2 cellular contexts compared by ENCODE assay signal in genomic region chr4:105944535-105944934, GRCh38.
TF ChIP-seq lines count a peak whose summit lies in the region.

No MANE protein-coding gene starts in this region.

TF ChIP-seq in IMR-90, 13 proteins besides CTCF, POLR2A, EP300 and RAD21:
- TF ChIP-seq RCOR1 (IDR thresholded peaks at IDR 0.05; ENCODE audit: insufficient replicate concordance, low read length) (no peak), CHD1 (IDR thresholded peaks at IDR 0.05; ENCODE audit: low read depth, low read length) (no peak), USF2 (IDR thresholded peaks at IDR 0.05; ENCODE audit: low read depth, low read length) (no peak), MAZ (IDR thresholded peaks at IDR 0.05; ENCODE audit: borderline replicate concordance, low read depth, low read length) (no peak), NFE2L2 (IDR thresholded peaks at IDR 0.05; ENCODE audit: low read depth, low read length) (no peak), BHLHE40 (IDR thresholded peaks at IDR 0.05; ENCODE audit: low read depth, low read length) (no peak), CEBPB (IDR thresholded peaks at IDR 0.05; ENCODE audit: low read depth, low read length) (no peak), ELK1 (IDR thresholded peaks at IDR 0.05; ENCODE audit: borderline replicate concordance, low read depth, low read length) (no peak), MAFK (IDR thresholded peaks at IDR 0.05; ENCODE audit: low read depth, low read length) (no peak), SMC3 (IDR thresholded peaks at IDR 0.05; ENCODE audit: low read depth, low read length) (no peak), FOS (IDR thresholded peaks at IDR 0.05; ENCODE audit: low read depth, low read length) (no peak), MXI1 (IDR thresholded peaks at IDR 0.05; ENCODE audit: borderline replicate concordance, low read depth, low read length) (no peak)
TF ChIP-seq in IMR-90: peak in this region for 0.

TF ChIP-seq in HepG2, 621 proteins besides CTCF, POLR2A, EP300 and RAD21:
- TF ChIP-seq ZNF772 (CRISPR knock-in tag; IDR thresholded peaks at IDR 0.05) (no peak), RNF219 (CRISPR knock-in tag; IDR thresholded peaks at IDR 0.05) (no peak), SMAD9 (CRISPR knock-in tag; IDR thresholded peaks at IDR 0.05) (no peak), KIAA2018 (CRISPR knock-in tag; IDR thresholded peaks at IDR 0.05; ENCODE audit: borderline replicate concordance) (no peak), ZNF333 (CRISPR knock-in tag; IDR thresholded peaks at IDR 0.05; ENCODE audit: borderline replicate concordance) (no peak), GPN1 (CRISPR knock-in tag; IDR thresholded peaks at IDR 0.05; ENCODE audit: borderline replicate concordance) (no peak), ZNF33A (CRISPR knock-in tag; IDR thresholded peaks at IDR 0.05; ENCODE audit: borderline replicate concordance) (no peak), ZNF335 (CRISPR knock-in tag; IDR thresholded peaks at IDR 0.05) (no peak), HOXD1 (CRISPR knock-in tag; IDR thresholded peaks at IDR 0.05) (no peak), IRX3 (CRISPR knock-in tag; IDR thresholded peaks at IDR 0.05; ENCODE audit: borderline replicate concordance, low read depth) (no peak), TFDP1 (CRISPR knock-in tag; IDR thresholded peaks at IDR 0.05; ENCODE audit: borderline replicate concordance) (no peak), CENPX (CRISPR knock-in tag; IDR thresholded peaks at IDR 0.05) (no peak)
